Comparison of ENCODE assay signal across 21 cellular contexts in genomic region chr11:133815636-133816035, GRCh38. TPM values are rescaled to one million over a fixed set of nuclear protein-coding genes. Genes with fewer than 3 reads are reported as not detected.
A peak's percentile ranks its signal among the peaks of the same experiment; 100 is the strongest.
DNase-seq lines count a peak whose midpoint lies in the region; ATAC-seq lines count a peak whose summit lies in the region.
"Had no signal": no experiment of that assay in that cellular context is flagged by ENCODE, and none has a peak within 500 bp of the region (broad histone marks: within the 10 kb centered on the region; RNA-seq: fewer than 3 reads in every experiment).

No MANE protein-coding gene starts in this region.

- no peak overlapping the region for H3K4me3 Mint-ChIP-seq in T-cell
- no peak overlapping the region for H3K4me3 Mint-ChIP-seq in stimulated activated naive B cell treated with anti-CD40 and anti-IgM and Interleukin-4, amounts not matched to agents 10 μg/mL and 1 μg/mL and 100 μg/mL, for 72 hours
- H3K4me3 Mint-ChIP-seq: CD4-positive, alpha-beta T cell had no signal

- H3K36me3 Mint-ChIP-seq in T-cell, result no peaks in the 10 kb centered on the region
- H3K36me3 Mint-ChIP-seq in stimulated activated naive B cell treated with anti-CD40 and anti-IgM and Interleukin-4, amounts not matched to agents 10 μg/mL and 1 μg/mL and 100 μg/mL, for 72 hours, result no peaks in the 10 kb centered on the region

- CTCF ChIA-PET in T-cell (lab: Charles Lee), result no interaction called here

- no peak overlapping the region for H3K27ac Mint-ChIP-seq in T-cell
- no peak overlapping the region for H3K27ac Mint-ChIP-seq in stimulated activated naive B cell treated with anti-CD40 and anti-IgM and Interleukin-4, amounts not matched to agents 10 μg/mL and 1 μg/mL and 100 μg/mL, for 72 hours
- H3K27ac Mint-ChIP-seq: CD4-positive, alpha-beta T cell had no signal

- intact Hi-C loops in left ventricle myocardium superior (cut with micrococcal nuclease) (no loop called here), posterior cingulate gyrus (cut with DNase I) (no loop called here)

- POLR2A ChIA-PET in T-cell (lab: Charles Lee), result no interaction called here

- peaks cover 10 to 13% of the 10 kb centered on the region in 2 donors for H3K27me3 Mint-ChIP-seq in T-cell
- peaks cover 0 to 4% of the 10 kb centered on the region in 2 donors for H3K27me3 Mint-ChIP-seq in stimulated activated naive B cell treated with anti-CD40 and anti-IgM and Interleukin-4, amounts not matched to agents 10 μg/mL and 1 μg/mL and 100 μg/mL, for 72 hours

- ATAC-seq in left ventricle myocardium superior (peak; percentile 96), T-cell (replicated peaks in 1 of 4) (no peak)
- ATAC-seq in stimulated activated naive B cell treated with anti-CD40 and anti-IgM and Interleukin-4, amounts not matched to agents 10 μg/mL and 1 μg/mL and 100 μg/mL, for 72 hours (replicated peaks), result no peak

- peak; percentile 21 for DNase-seq in activated CD8-positive, alpha-beta memory T cell treated with anti-CD3 and anti-CD28 coated beads for 24 hours
- no peak for DNase-seq in activated CD8-positive, alpha-beta memory T cell treated with anti-CD3 and anti-CD28 coated beads, Interleukin-2, amount 50 U/mL, for 4 hours
- DNase-seq in NCI-H526 treated with DMSO at 0.1 percent for 48 hours (lab: John Stamatoyannopoulos, UW) (peak; percentile 66), left ventricle myocardium superior (peak; percentile 52), posterior cingulate gyrus (peak in 6 of 10 donors; percentile 37 to 86 (median 70)), T-cell (no peak)
- DNase-seq in stimulated activated naive B cell treated with anti-CD40 and anti-IgM and Interleukin-4, amounts not matched to agents 10 μg/mL and 1 μg/mL and 100 μg/mL, for 72 hours, result no peak
- DNase-seq: BE2C; CD4-positive, alpha-beta T cell; DMS153; GDM1; IMR-90; NCI-H1048; NCI-H146; NCI-H2029 treated with DMSO at 0.1 percent for 48 hours; NCI-H2171; NCI-H82; PC-9 had no signal

- no peaks in the 10 kb centered on the region for H3K4me1 Mint-ChIP-seq in T-cell
- H3K4me1 Mint-ChIP-seq in stimulated activated naive B cell treated with anti-CD40 and anti-IgM and Interleukin-4, amounts not matched to agents 10 μg/mL and 1 μg/mL and 100 μg/mL, for 72 hours, result no peaks in the 10 kb centered on the region

- H3K9me3 Mint-ChIP-seq in T-cell, result no peaks in the 10 kb centered on the region
- H3K9me3 Mint-ChIP-seq in stimulated activated naive B cell treated with anti-CD40 and anti-IgM and Interleukin-4, amounts not matched to agents 10 μg/mL and 1 μg/mL and 100 μg/mL, for 72 hours, result peaks cover 0 to 5% of the 10 kb centered on the region in 2 donors
- H3K9me3 Mint-ChIP-seq: CD4-positive, alpha-beta T cell had no signal

RNA-seq across cellular contexts. Expression of gene SPATA19, which starts 29.7 kb away (rescaled TPM):
- total RNA-seq in left ventricle myocardium superior (not detected), T-cell (not detected)
- total RNA-seq: CD4-positive, alpha-beta T cell; Daoy; IMR-90; MCF 10A; PC-9; SJSA1 had no signal

Comparison
In these comparisons a context has a peak if more than half of its experiments do, and no peak if none do; other contexts are left out.
1. DNase-seq: peak in activated CD8-positive, alpha-beta memory T cell treated with anti-CD3 and anti-CD28 coated beads for 24 hours (single experiment), NCI-H526 treated with DMSO at 0.1 percent for 48 hours (single experiment), left ventricle myocardium superior (single experiment) and posterior cingulate gyrus (6 of 10); none in activated CD8-positive, alpha-beta memory T cell treated with anti-CD3 and anti-CD28 coated beads, Interleukin-2, amount 50 U/mL, for 4 hours (single experiment), T-cell (0 of 34) and stimulated activated naive B cell treated with anti-CD40 and anti-IgM and Interleukin-4, amounts not matched to agents 10 μg/mL and 1 μg/mL and 100 μg/mL, for 72 hours (single experiment).